Comparison of ENCODE assay signal across 8 cellular contexts in the genomic region with DNA sequence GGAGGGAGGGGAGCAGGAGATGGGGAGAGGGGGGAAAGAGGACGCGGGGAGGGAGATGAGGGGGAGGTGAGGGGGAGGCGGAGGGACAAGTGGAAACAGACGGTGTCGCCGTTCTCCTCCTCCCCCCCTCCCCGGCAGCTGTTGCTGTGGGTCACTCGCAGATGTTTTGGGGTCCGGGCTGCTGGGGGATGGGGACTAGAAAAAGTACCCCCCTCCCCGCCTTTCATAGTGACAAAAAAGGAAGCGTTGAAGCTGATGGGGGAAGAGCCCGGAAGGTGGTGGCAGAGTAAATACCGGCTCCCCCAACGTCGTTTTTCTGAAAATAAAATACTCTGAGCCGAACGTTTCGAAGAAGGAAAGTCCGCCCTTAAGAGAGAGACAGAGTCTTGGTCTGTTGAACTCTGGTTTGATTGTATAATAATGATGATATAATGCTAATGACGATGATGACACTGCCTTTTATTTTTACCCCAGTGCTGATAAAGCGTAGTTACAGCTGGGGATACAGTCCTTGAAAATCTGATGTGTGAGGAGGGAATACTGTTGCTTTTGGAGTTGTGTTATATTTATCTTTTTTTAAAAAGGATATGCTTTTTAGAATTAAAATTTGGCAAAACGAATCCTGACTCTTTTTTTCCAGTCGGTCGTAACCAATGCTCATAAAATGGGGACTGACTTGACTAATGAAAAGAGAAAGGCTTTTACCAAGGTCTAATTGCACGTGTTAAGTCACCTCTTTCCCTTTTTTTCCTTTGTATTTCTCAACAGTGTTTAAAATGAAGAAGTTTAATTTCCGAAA. TPM values are rescaled to one million over a fixed set of nuclear protein-coding genes. Genes with fewer than 3 reads are reported as not detected.
DNase-seq lines count a peak whose midpoint lies in the region; ATAC-seq, FAIRE-seq and TF ChIP-seq lines count a peak whose summit lies in the region.

No MANE protein-coding gene starts in this region.

- WGBS in H1 (ENCODE audit: extremely low coverage in 1 of 2, insufficient coverage in 1 of 2, insufficient read length in 1 of 2, insufficient replicate concordance in 2 of 2, low coverage in 1 of 2, low lambda C conversion rate in 2 of 2, missing lambda C conversion rate in 1 of 2), 2 experiments = 1% methylated on average over 17 of the region's 26 CpGs; no CpG with 5 or more reads in 1 of the 2 experiments

- peak overlapping the region in 2 of 4 experiments; percentile 53 to 56; a peak in 4 of 7 replicates for H3K9ac ChIP-seq in H1 (replicated peaks in 1 of 4; ENCODE audit: extremely low read depth in 1 of 4, low read depth in 3 of 4, low read length in 3 of 4)

- TF ChIP-seq RAD21 in H1 (IDR thresholded peaks at IDR 0.05 in 1 of 2, conservative IDR thresholded peaks at IDR 0.05 in 1 of 2; ENCODE audit: low read depth in 2 of 2, low read length in 2 of 2) = no peak

- H2AFZ ChIP-seq in H1 (ENCODE audit: low read length) = peak overlapping the region; percentile 91

- CTCF ChIA-PET in H1 (lab: Charles Lee; ENCODE audit: partially characterized antibody) = no interaction called here

- H3K4me2 ChIP-seq in H1 (ENCODE audit: insufficient read depth in 1 of 2, low read depth in 2 of 2, low read length in 2 of 2) = peak overlapping the region; percentile 67 to 81

- H3K27ac Mint-ChIP-seq in progenitor cell of endocrine pancreas = peak overlapping the region; percentile 65

- no peaks in the 10 kb centered on the region for H3K79me1 ChIP-seq in H1 (ENCODE audit: low read depth, low read length)

- H4K5ac ChIP-seq in H1 (ENCODE audit: insufficient read length, low read depth, low read length) = no peak overlapping the region

- no peaks in the 10 kb centered on the region for H3K9me3 Mint-ChIP-seq in progenitor cell of endocrine pancreas (ENCODE audit: low read depth)

- H2BK120ac ChIP-seq in H1 (replicated peaks; ENCODE audit: low read depth, low read length) = no peak overlapping the region

- H3K27ac ChIP-seq in H1 (ENCODE audit: low read depth, low read length) = no peak overlapping the region

- H3K14ac ChIP-seq in H1 (ENCODE audit: insufficient read length) = no peak overlapping the region

- H2AK5ac ChIP-seq in H1 (ENCODE audit: low read depth, low read length) = no peak overlapping the region

- H3K9me3 ChIP-seq in H1 (ENCODE audit: insufficient read depth in 2 of 2, low read depth in 1 of 2, low read length in 1 of 2) = no peaks in the 10 kb centered on the region; a peak in 1 of 4 replicates

- POLR2A ChIA-PET in H1 (lab: Charles Lee; ENCODE audit: partially characterized antibody) = interaction anchor here (0.8 to 1.6 kb wide), 2 partner anchors 9 to 460 kb away, joined by 3 read pairs; no protein-coding TSS in a partner anchor

- no peaks in the 10 kb centered on the region for H3K36me3 ChIP-seq in H1 (ENCODE audit: control insufficient read depth in 2 of 4, insufficient read depth in 4 of 4, low read length in 3 of 4)

- H3K4ac ChIP-seq in H1 (replicated peaks; ENCODE audit: insufficient read length, low read depth, low read length) = no peak overlapping the region

- no peak for TF ChIP-seq CTCF in LNCaP clone FGC (IDR thresholded peaks at IDR 0.05; ENCODE audit: control insufficient read depth, extremely low read depth, insufficient read depth)
- TF ChIP-seq CTCF in H1 (IDR thresholded peaks at IDR 0.05; ENCODE audit: control extremely low read depth in 1 of 3, insufficient read depth in 1 of 3, low read depth in 1 of 3, low read length in 3 of 3) = no peak
- TF ChIP-seq CTCF in progenitor cell of endocrine pancreas (IDR thresholded peaks at IDR 0.05; ENCODE audit: unreplicated experiment) = no peak

- H3K4me3 ChIP-seq in LNCaP clone FGC (ENCODE audit: low read depth, low read length) (peak overlapping the region; percentile 82), H1 (ENCODE audit: extremely low read depth in 1 of 4, insufficient read depth in 2 of 4, low read depth in 3 of 4, low read length in 4 of 4) (peak overlapping the region; percentile 64 to 97 (median 71))

- H4K20me1 ChIP-seq in H1 (replicated peaks in 1 of 2; ENCODE audit: control insufficient read depth in 1 of 2, insufficient read depth in 2 of 2, low read length in 2 of 2) = peaks cover 0 to 1% of the 10 kb centered on the region in 2 experiments

- H2BK20ac ChIP-seq in H1 (ENCODE audit: low read length) = no peak overlapping the region

- TF ChIP-seq POLR2A in H1 (IDR thresholded peaks at IDR 0.05; ENCODE audit: control extremely low read depth in 1 of 2, low read depth in 2 of 2, low read length in 2 of 2) = no peak

- no peaks in the 10 kb centered on the region for H3K79me2 ChIP-seq in H1 (ENCODE audit: control insufficient read depth in 1 of 2, insufficient read depth in 2 of 2, low read length in 2 of 2)

- peaks cover 8% of the 10 kb centered on the region for H3K23me2 ChIP-seq in H1 (ENCODE audit: low read depth, low read length)

- DNase-seq in DMS 273 (lab: John Stamatoyannopoulos, UW; ENCODE audit: unreplicated experiment) (peak; percentile 61), LNCaP clone FGC (ENCODE audit: low read depth) (no peak), H1 (ENCODE audit: low read depth in 1 of 2, low spot score in 2 of 2) (peak in 1 of 2 experiments; percentile 2), progenitor cell of endocrine pancreas (ENCODE audit: low spot score, unreplicated experiment) (no peak), AG20443 (ENCODE audit: low spot score) (no peak), T1000 (lab: John Stamatoyannopoulos, UW) (no peak)
- DNase-seq in stimulated activated CD4-positive, alpha-beta T cell treated with anti-CD3 and anti-CD28 coated beads, Interleukin-12 subunit alpha, Interleukin-12 subunit beta, amount 100 ng/mL, for 4 hours = no peak

- no peaks in the 10 kb centered on the region for H3K27me3 ChIP-seq in H1 (replicated peaks in 1 of 4; ENCODE audit: control insufficient read depth in 3 of 4, extremely low read depth in 1 of 4, insufficient read depth in 3 of 4, low read length in 3 of 4)

- ATAC-seq in HG02798 (IDR thresholded peaks at IDR 0.05; ENCODE audit: poor library complexity, unreplicated experiment) = no peak

- no peak overlapping the region for H2BK12ac ChIP-seq in H1 (ENCODE audit: low read depth, low read length)

- no peak overlapping the region for H3K23ac ChIP-seq in H1 (ENCODE audit: insufficient read length)

- no peak overlapping the region for H2BK5ac ChIP-seq in H1 (ENCODE audit: low read depth, low read length)

- H4K8ac ChIP-seq in H1 (ENCODE audit: extremely low read depth, insufficient read depth, low read length) = no peak overlapping the region

- peaks cover 13% of the 10 kb centered on the region for H3K4me1 Mint-ChIP-seq in progenitor cell of endocrine pancreas (ENCODE audit: low read depth)

- H3K18ac ChIP-seq in H1 (ENCODE audit: extremely low read depth, low read length) = no peak overlapping the region

- H2BK15ac ChIP-seq in H1 (ENCODE audit: low read length) = no peak overlapping the region

- H3K36me3 Mint-ChIP-seq in progenitor cell of endocrine pancreas (ENCODE audit: insufficient read depth) = no peaks in the 10 kb centered on the region

- H3K4me1 ChIP-seq in H1 (replicated peaks in 1 of 4; ENCODE audit: control insufficient read depth in 3 of 4, insufficient read depth in 4 of 4, low read length in 3 of 4) = peaks cover 0 to 2% (median 0%) of the 10 kb centered on the region in 4 experiments; a peak in 2 of 7 replicates

- no peak for TF ChIP-seq EP300 in H1 (IDR thresholded peaks at IDR 0.05; ENCODE audit: borderline replicate concordance in 1 of 2, low read depth in 2 of 2, low read length in 2 of 2)

- H3K27me3 Mint-ChIP-seq in progenitor cell of endocrine pancreas = peaks cover 25% of the 10 kb centered on the region

- H4K91ac ChIP-seq in H1 (replicated peaks; ENCODE audit: insufficient read length, low read length) = no peak overlapping the region

- H3K56ac ChIP-seq in H1 (replicated peaks; ENCODE audit: insufficient read length, low read depth, low read length) = no peak overlapping the region

- H3K4me3 Mint-ChIP-seq in progenitor cell of endocrine pancreas (ENCODE audit: low read depth) = peak overlapping the region; percentile 93

- FAIRE-seq in H1 (lab: Jason Lieb, UNC) = no peak

TF ChIP-seq in H1, 55 proteins besides CTCF, POLR2A, EP300 and RAD21:
- TF ChIP-seq KDM4A (IDR thresholded peaks at IDR 0.05; ENCODE audit: low read depth, low read length, severe bottlenecking) (peak; percentile 62), SIN3A (conservative IDR thresholded peaks at IDR 0.05 in 1 of 2, IDR thresholded peaks at IDR 0.05 in 1 of 2; ENCODE audit: low read depth in 1 of 2, low read length in 2 of 2) (0 out of 4 replicates have a peak, but pooled peaks of 1 of the 2 experiments have one; percentile 22), SUZ12 (IDR thresholded peaks at IDR 0.05; ENCODE audit: low read length) (no peak), CTBP2 (IDR thresholded peaks at IDR 0.05; ENCODE audit: borderline replicate concordance, insufficient read depth, insufficient read length, low read length) (no peak), CBX8 (IDR thresholded peaks at IDR 0.05; ENCODE audit: borderline replicate concordance, low read depth, low read length) (no peak)

RNA-seq across cellular contexts. Expression of a gene that starts 1.0 kb away (rescaled TPM):
- total RNA-seq in H1 (2021; fragmentation: NEBNext Ultra II Directional; extraction: Animal tissue kit (Norgen Biotek cat#: 25700)) = 5.6 and 6.0 TPM in 2 replicates
- polyA plus RNA-seq in H1 (2011; rRNA removed) = 0.67 and 2.0 TPM in 2 replicates
- polyA plus RNA-seq in H1 (2011; cell fraction: cytosol; rRNA removed) = 1.3 TPM
- 1.4 TPM for polyA plus RNA-seq in H1 (2011; cell fraction: nucleus; rRNA removed)
- polyA plus RNA-seq in H1 (2012, experiment 1 of 2) = 2.0 to 6.4 TPM (median 5.5 TPM) in 4 replicates
- polyA plus RNA-seq in H1 (2012, experiment 2 of 2) = 0.07 TPM
- polyA plus RNA-seq in H1 (2013, experiment 1 of 2) = 1.5 TPM
- 1.4 TPM for polyA plus RNA-seq in H1 (2013, experiment 2 of 2)
- polyA minus RNA-seq in H1 (2011; rRNA and poly(A)+ RNA removed) = 11.4 and 16.5 TPM in 2 replicates
- 2.2 TPM for polyA minus RNA-seq in H1 (2011; cell fraction: cytosol; rRNA and poly(A)+ RNA removed)
- polyA minus RNA-seq in H1 (2011; cell fraction: nucleus; rRNA and poly(A)+ RNA removed) = 26.2 TPM
- total RNA-seq in progenitor cell of endocrine pancreas = 8.5 and 11.1 TPM in 2 replicates
